ENCODE assay signal across 24 cellular contexts in genomic region chr21:37863842-37864241, GRCh38. TPM values are rescaled to one million over a fixed set of nuclear protein-coding genes. Genes with fewer than 3 reads are reported as not detected.
DNase-seq lines count a peak whose midpoint lies in the region; ATAC-seq and TF ChIP-seq lines count a peak whose summit lies in the region.
"Had no signal": no experiment of that assay in that cellular context is flagged by ENCODE, and none has a peak within 500 bp of the region (broad histone marks: within the 10 kb centered on the region; RNA-seq: fewer than 3 reads in every experiment).

No MANE protein-coding gene starts in this region.

- H3K36me3 Mint-ChIP-seq in natural killer cell treated with Interleukin-12 subunit alpha and Interleukin-12 subunit beta and Interleukin-15 and Interleukin-18, amount 100 ng/mL, for 72 hours = no peaks in the 10 kb centered on the region
- H3K36me3 Mint-ChIP-seq: activated naive CD8-positive, alpha-beta T cell; CD4-positive, CD25-positive, alpha-beta regulatory T cell; IgD-negative memory B cell; memory B cell; type B pancreatic cell had no signal

- no peak for ATAC-seq in natural killer cell treated with Interleukin-12 subunit alpha and Interleukin-12 subunit beta and Interleukin-15 and Interleukin-18, amount 100 ng/mL, for 72 hours
- ATAC-seq: effector memory CD8-positive, alpha-beta T cell had no signal

- H3K4me3 ChIP-seq in fibroblast of mammary gland (ENCODE audit: control insufficient read depth, low read depth, low read length) = no peak overlapping the region
- H3K4me3 ChIP-seq: HAP-1 had no signal

- peaks cover 7 to 12% of the 10 kb centered on the region in 2 donors for H3K27me3 Mint-ChIP-seq in natural killer cell treated with Interleukin-12 subunit alpha and Interleukin-12 subunit beta and Interleukin-15 and Interleukin-18, amount 100 ng/mL, for 72 hours

- H3K4me3 Mint-ChIP-seq in natural killer cell treated with Interleukin-12 subunit alpha and Interleukin-12 subunit beta and Interleukin-15 and Interleukin-18, amount 100 ng/mL, for 72 hours = no peak overlapping the region
- H3K4me3 Mint-ChIP-seq: activated naive CD8-positive, alpha-beta T cell; CD4-positive, CD25-positive, alpha-beta regulatory T cell; effector memory CD8-positive, alpha-beta T cell; IgD-negative memory B cell; memory B cell; type B pancreatic cell had no signal

- DNase-seq in DMS 273 (lab: John Stamatoyannopoulos, UW; ENCODE audit: unreplicated experiment) (peak; percentile 24), DMS 273 treated with DMSO at 0.1 percent for 48 hours (lab: John Stamatoyannopoulos, UW) (no peak), RPMI7951 (ENCODE audit: low read depth) (peak; percentile 81), fibroblast of mammary gland (ENCODE audit: low read depth) (peak; percentile 63), posterior vena cava (ENCODE audit: low spot score) (peak; percentile 84), HK-2 (ENCODE audit: unreplicated experiment) (no peak), cerebellar cortex (ENCODE audit: low spot score) (no peak)
- no peak for DNase-seq in natural killer cell treated with Interleukin-12 subunit alpha and Interleukin-12 subunit beta and Interleukin-15 and Interleukin-18, amount 100 ng/mL, for 72 hours (ENCODE audit: low spot score)
- DNase-seq: activated CD4-positive, CD25-positive, alpha-beta regulatory T cell treated with anti-CD3 and anti-CD28 coated beads, Interleukin-2, amount 50 U/mL, for 72 hours; activated T-cell treated with anti-CD3 and anti-CD28 coated beads, Interleukin-2, amount 50 U/mL, for 1 hour; CD4-positive, CD25-positive, alpha-beta regulatory T cell; DMS79 treated with DMSO at 0.1 percent for 48 hours; effector memory CD8-positive, alpha-beta T cell; foreskin fibroblast; NCI-H1105; NCI-H774; nucleus accumbens had no signal

- no peaks in the 10 kb centered on the region for H3K4me1 Mint-ChIP-seq in natural killer cell treated with Interleukin-12 subunit alpha and Interleukin-12 subunit beta and Interleukin-15 and Interleukin-18, amount 100 ng/mL, for 72 hours (ENCODE audit: low read depth in 2 of 2)
- H3K4me1 Mint-ChIP-seq: CD4-positive, CD25-positive, alpha-beta regulatory T cell had no signal

- no peak overlapping the region for H3K27ac Mint-ChIP-seq in natural killer cell treated with Interleukin-12 subunit alpha and Interleukin-12 subunit beta and Interleukin-15 and Interleukin-18, amount 100 ng/mL, for 72 hours
- H3K27ac Mint-ChIP-seq: activated naive CD8-positive, alpha-beta T cell; CD4-positive, CD25-positive, alpha-beta regulatory T cell; effector memory CD8-positive, alpha-beta T cell; IgD-negative memory B cell; memory B cell; type B pancreatic cell had no signal

- TF ChIP-seq CTCF in fibroblast of mammary gland (conservative IDR thresholded peaks at IDR 0.05; ENCODE audit: control insufficient read depth, insufficient read depth, low read depth, low read length) = no peak

- no peaks in the 10 kb centered on the region for H3K9me3 Mint-ChIP-seq in natural killer cell treated with Interleukin-12 subunit alpha and Interleukin-12 subunit beta and Interleukin-15 and Interleukin-18, amount 100 ng/mL, for 72 hours
- H3K9me3 Mint-ChIP-seq: effector memory CD8-positive, alpha-beta T cell; memory B cell; type B pancreatic cell had no signal

- intact Hi-C loops in posterior vena cava (cut with DNase I) = loop anchor here in 1 of 2 donors (2.0 kb wide), 1 partner anchor 35 kb away; no protein-coding TSS in a partner anchor

RNA-seq across cellular contexts. Expression of gene KCNJ6, which starts 52.4 kb away (rescaled TPM):
- total RNA-seq in RPMI7951 (2014; rRNA removed; shearing (Covaris generic)) = not detected in 2 replicates
- total RNA-seq in posterior vena cava = not detected
- not detected for total RNA-seq in natural killer cell treated with Interleukin-12 subunit alpha and Interleukin-12 subunit beta and Interleukin-15 and Interleukin-18, amount 100 ng/mL, for 72 hours
- total RNA-seq: cardiac septum; CD4-positive, CD25-positive, alpha-beta regulatory T cell; T-helper 2 cell treated with Interferon-gamma antibody and Interleukin-4, amounts not matched to agents 100 ng/mL and 5 ng/mL, for 36 hours had no signal

Comparison
In these comparisons a context has a peak if more than half of its experiments do, and no peak if none do; other contexts are left out.
1. DNase-seq: peak in DMS 273 (single experiment), RPMI7951 (single experiment), fibroblast of mammary gland (single experiment) and posterior vena cava (single experiment); none in DMS 273 treated with DMSO at 0.1 percent for 48 hours (single experiment), HK-2 (single experiment), natural killer cell treated with Interleukin-12 subunit alpha and Interleukin-12 subunit beta and Interleukin-15 and Interleukin-18, amount 100 ng/mL, for 72 hours (single experiment) and cerebellar cortex (single experiment).